1 cellular context compared by ENCODE assay signal in the genomic region with DNA sequence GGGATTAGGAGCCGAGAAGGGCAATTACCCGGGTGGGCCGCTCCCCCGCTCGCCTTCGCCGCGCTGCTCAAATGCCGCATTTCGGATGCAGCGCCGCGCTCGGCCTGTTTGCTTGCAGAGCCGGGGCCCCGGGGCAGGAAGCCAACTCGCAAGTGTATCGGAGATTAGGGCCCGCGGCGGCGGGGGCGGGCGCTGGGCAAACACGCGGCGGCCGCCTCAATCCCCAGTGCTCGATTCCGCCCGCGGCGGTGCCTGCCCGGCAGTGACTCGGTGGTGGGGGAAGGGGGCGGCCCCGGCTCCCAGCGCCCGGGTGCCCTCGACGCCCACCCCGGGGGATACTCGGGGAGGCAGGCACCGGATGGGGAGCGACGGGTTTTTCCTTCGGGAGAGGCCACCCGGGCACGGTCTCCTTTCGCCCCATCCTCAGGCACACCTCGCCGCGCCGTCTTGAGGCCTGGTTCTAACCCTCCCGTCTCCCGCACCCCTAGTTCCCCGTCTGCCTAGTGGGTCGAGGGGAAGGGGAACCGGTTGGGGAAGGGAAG.
TF ChIP-seq lines count a peak whose summit lies in the region.

No MANE protein-coding gene starts in this region.

TF ChIP-seq in GM12878, 131 proteins besides CTCF, POLR2A, EP300 and RAD21:
- TF ChIP-seq SUZ12 (IDR thresholded peaks at IDR 0.05; ENCODE audit: unreplicated experiment) (peak; percentile 97), EGR1 (IDR thresholded peaks at IDR 0.05; ENCODE audit: borderline replicate concordance in 1 of 2, low read depth in 2 of 2, low read length in 2 of 2) (peak in 1 of 2 experiments; percentile 42; a peak in 1 of 3 replicates), DPF2 (IDR thresholded peaks at IDR 0.05) (0 out of 2 replicates have a peak, but pooled peaks have one; percentile 54), IKZF1 (conservative IDR thresholded peaks at IDR 0.05) (peak; percentile 31; the same call in 1 of the 2 replicates), STAT3 (IDR thresholded peaks at IDR 0.05; ENCODE audit: low read depth, low read length) (no peak)
